Comparison of ENCODE assay signal across 17 cellular contexts in the genomic region with DNA sequence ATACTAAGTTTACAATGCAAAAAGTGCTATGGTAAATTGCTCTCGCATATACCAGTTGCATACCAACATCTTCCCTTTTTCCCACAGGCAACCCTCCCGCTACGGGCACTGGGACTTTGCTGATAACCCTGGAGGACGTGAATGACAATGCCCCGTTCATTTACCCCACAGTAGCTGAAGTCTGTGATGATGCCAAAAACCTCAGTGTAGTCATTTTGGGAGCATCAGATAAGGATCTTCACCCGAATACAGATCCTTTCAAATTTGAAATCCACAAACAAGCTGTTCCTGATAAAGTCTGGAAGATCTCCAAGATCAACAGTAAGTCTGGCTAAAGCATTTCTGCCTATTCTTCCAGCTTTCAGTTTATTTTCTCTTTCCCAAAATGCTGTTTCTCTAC. TPM values are rescaled to one million over a fixed set of nuclear protein-coding genes. Genes with fewer than 3 reads are reported as not detected.
DNase-seq lines count a peak whose midpoint lies in the region; ATAC-seq and TF ChIP-seq lines count a peak whose summit lies in the region.
"Had no signal": no experiment of that assay in that cellular context is flagged by ENCODE, and none has a peak within 500 bp of the region (broad histone marks: within the 10 kb centered on the region; RNA-seq: fewer than 3 reads in every experiment).

No MANE protein-coding gene starts in this region.

- no peak for ATAC-seq in PC-3
- ATAC-seq: activated T-helper 17 cell treated with anti-CD3 and anti-CD28 coated beads, Interleukin-2, amount 50 U/mL, for 72 hours; left colon; stimulated activated effector memory CD8-positive, alpha-beta T cell treated with anti-CD3 and anti-CD28 coated beads, Interleukin-12 subunit alpha, Interleukin-12 subunit beta, amount 100 ng/mL, for 72 hours had no signal

- H3K4me3 ChIP-seq in AG10803 (ENCODE audit: low read length) (no peak overlapping the region), PC-3 (ENCODE audit: low read length) (no peak overlapping the region), fibroblast of mammary gland (ENCODE audit: control insufficient read depth, low read depth, low read length) (no peak overlapping the region), neural progenitor cell (no peak overlapping the region), prostate gland (no peak overlapping the region)

- peak overlapping the region; percentile 47 for H3K27ac Mint-ChIP-seq in neural progenitor cell
- H3K27ac Mint-ChIP-seq in immature natural killer cell, result no peak overlapping the region
- H3K27ac Mint-ChIP-seq: activated CD4-positive, alpha-beta T cell treated with anti-CD3 and anti-CD28 coated beads, Interleukin-2, amount 10 ng/mL, durations not matched to agents 7 days and 5 days; activated T-helper 17 cell treated with anti-CD3 and anti-CD28 coated beads, Interleukin-2, amount 50 U/mL, for 72 hours; CD4-positive, CD25-positive, alpha-beta regulatory T cell; stimulated activated effector memory CD8-positive, alpha-beta T cell treated with anti-CD3 and anti-CD28 coated beads, Interleukin-12 subunit alpha, Interleukin-12 subunit beta, amount 100 ng/mL, for 72 hours; T-helper 1 cell treated with Interleukin-12 subunit alpha and Interleukin-12 subunit beta and Interleukin-4 antibody, amounts not matched to agents 30 μg/mL and 1 μg/mL, for 36 hours had no signal

- H3F3A ChIP-seq in PC-3 (ENCODE audit: low read length, unreplicated experiment), result no peaks in the 10 kb centered on the region
- no peaks in the 10 kb centered on the region for H3F3A ChIP-seq in neural progenitor cell (ENCODE audit: low read depth)

- no peak overlapping the region for H3K4me3 Mint-ChIP-seq in neural progenitor cell
- H3K4me3 Mint-ChIP-seq in immature natural killer cell, result no peak overlapping the region
- H3K4me3 Mint-ChIP-seq: activated CD4-positive, alpha-beta T cell treated with anti-CD3 and anti-CD28 coated beads, Interleukin-2, amount 10 ng/mL, durations not matched to agents 7 days and 5 days; activated T-helper 17 cell treated with anti-CD3 and anti-CD28 coated beads, Interleukin-2, amount 50 U/mL, for 72 hours; CD4-positive, CD25-positive, alpha-beta regulatory T cell; stimulated activated effector memory CD8-positive, alpha-beta T cell treated with anti-CD3 and anti-CD28 coated beads, Interleukin-12 subunit alpha, Interleukin-12 subunit beta, amount 100 ng/mL, for 72 hours; T-helper 1 cell treated with Interleukin-12 subunit alpha and Interleukin-12 subunit beta and Interleukin-4 antibody, amounts not matched to agents 30 μg/mL and 1 μg/mL, for 36 hours had no signal

- peaks cover 7% of the 10 kb centered on the region for H3K27me3 Mint-ChIP-seq in neural progenitor cell (ENCODE audit: insufficient read depth, low read depth)
- H3K27me3 Mint-ChIP-seq in immature natural killer cell (ENCODE audit: low read depth in 3 of 3), result peaks cover 0 to 5% (median 4%) of the 10 kb centered on the region in 3 donors

- CTCF ChIA-PET in PC-3 (lab: Charles Lee), result no interaction called here

- POLR2A ChIA-PET in PC-3 (lab: Charles Lee; ENCODE audit: unreplicated experiment), result no interaction called here

- H2AFZ ChIP-seq in PC-3 (ENCODE audit: low read length), result no peak overlapping the region
- H2AFZ ChIP-seq in neural progenitor cell (replicated peaks), result no peak overlapping the region

- H3K27me3 ChIP-seq in PC-3 (ENCODE audit: low read length) (peaks cover 18% of the 10 kb centered on the region; the same call in 1 of the 2 replicates), neural progenitor cell (no peaks in the 10 kb centered on the region), prostate gland (replicated peaks; ENCODE audit: insufficient read depth) (no peaks in the 10 kb centered on the region)

- intact Hi-C loops in PC-3 (cut with micrococcal nuclease), result no loop called here
- intact Hi-C loops in prostate gland (cut with DNase I), result no loop called here

- 10% methylated on average over 6 of the region's 6 CpGs for WGBS in prostate gland

- H3K4me2 ChIP-seq in PC-3 (ENCODE audit: low read length) (peak overlapping the region; percentile 41), neural progenitor cell (no peak overlapping the region)

- no peaks in the 10 kb centered on the region for H3K79me2 ChIP-seq in PC-3 (ENCODE audit: low read length)
- no peaks in the 10 kb centered on the region for H3K79me2 ChIP-seq in neural progenitor cell (ENCODE audit: low read depth)

- H3K4me1 ChIP-seq in PC-3 (ENCODE audit: insufficient read depth, low read length) (0 out of 2 replicates have a peak, but pooled peaks cover 6% of the 10 kb centered on the region), neural progenitor cell (peaks cover 9% of the 10 kb centered on the region), prostate gland (replicated peaks) (no peaks in the 10 kb centered on the region)

- H3K36me3 ChIP-seq in PC-3 (ENCODE audit: low read depth, low read length) (no peaks in the 10 kb centered on the region), neural progenitor cell (no peaks in the 10 kb centered on the region), prostate gland (no peaks in the 10 kb centered on the region)
- H3K36me3 ChIP-seq: neutrophil had no signal

- H3K9me2 ChIP-seq in PC-3 (replicated peaks; ENCODE audit: low read length), result no peaks in the 10 kb centered on the region

- BruUV-seq in PC-3 (replicated peaks; lab: Mats Ljungman, UMichigan), result no TSS peak

- H3K9ac ChIP-seq in PC-3 (ENCODE audit: low read length) (no peak overlapping the region), neural progenitor cell (no peak overlapping the region)

- TF ChIP-seq CTCF in AG10803 (conservative IDR thresholded peaks at IDR 0.05; ENCODE audit: low read length) (no peak), PC-3 (conservative IDR thresholded peaks at IDR 0.05; ENCODE audit: low read depth, low read length) (no peak), fibroblast of mammary gland (conservative IDR thresholded peaks at IDR 0.05; ENCODE audit: control insufficient read depth, insufficient read depth, low read depth, low read length) (no peak), neural progenitor cell (IDR thresholded peaks at IDR 0.05) (no peak), prostate gland (IDR thresholded peaks at IDR 0.05) (no peak)

- H3K9me3 ChIP-seq in PC-3 (ENCODE audit: low read length) (no peaks in the 10 kb centered on the region), neural progenitor cell (ENCODE audit: low read depth) (no peaks in the 10 kb centered on the region), prostate gland (no peaks in the 10 kb centered on the region)
- H3K9me3 ChIP-seq: neutrophil had no signal

- peak; percentile 51 for DNase-seq in AG10803 (ENCODE audit: low read depth)
- peak; percentile 25 for DNase-seq in PC-3
- DNase-seq in fibroblast of mammary gland (ENCODE audit: low read depth), result peak; percentile 26
- DNase-seq in neural progenitor cell (ENCODE audit: low spot score), result no peak
- DNase-seq in GOT3 (lab: John Stamatoyannopoulos, UW), result no peak
- DNase-seq in stimulated activated CD4-positive, alpha-beta T cell treated with anti-CD3 and anti-CD28 coated beads, Interleukin-4, amount 100 ng/mL, for 24 hours, result no peak
- no peak for DNase-seq in prostate gland (ENCODE audit: low spot score)
- DNase-seq in immature natural killer cell, result no peak
- DNase-seq: activated CD4-positive, alpha-beta T cell treated with anti-CD3 and anti-CD28 coated beads, Interleukin-2, amount 10 ng/mL, durations not matched to agents 7 days and 5 days; caudate nucleus; CD4-positive, CD25-positive, alpha-beta regulatory T cell; Kasumi-1; left colon had no signal

- H3K36me3 Mint-ChIP-seq in neural progenitor cell, result no peaks in the 10 kb centered on the region
- H3K36me3 Mint-ChIP-seq in immature natural killer cell, result no peaks in the 10 kb centered on the region
- H3K36me3 Mint-ChIP-seq: CD4-positive, CD25-positive, alpha-beta regulatory T cell; stimulated activated effector memory CD8-positive, alpha-beta T cell treated with anti-CD3 and anti-CD28 coated beads, Interleukin-12 subunit alpha, Interleukin-12 subunit beta, amount 100 ng/mL, for 72 hours had no signal

- H3K4me1 Mint-ChIP-seq in neural progenitor cell (peaks cover 15% of the 10 kb centered on the region), immature natural killer cell (no peaks in the 10 kb centered on the region)
- H3K4me1 Mint-ChIP-seq: activated CD4-positive, alpha-beta T cell treated with anti-CD3 and anti-CD28 coated beads, Interleukin-2, amount 10 ng/mL, durations not matched to agents 7 days and 5 days; activated T-helper 17 cell treated with anti-CD3 and anti-CD28 coated beads, Interleukin-2, amount 50 U/mL, for 72 hours; CD4-positive, CD25-positive, alpha-beta regulatory T cell; stimulated activated effector memory CD8-positive, alpha-beta T cell treated with anti-CD3 and anti-CD28 coated beads, Interleukin-12 subunit alpha, Interleukin-12 subunit beta, amount 100 ng/mL, for 72 hours had no signal

- H3K27ac ChIP-seq in PC-3 (ENCODE audit: low read length) (no peak overlapping the region), neural progenitor cell (no peak overlapping the region), prostate gland (no peak overlapping the region)
- H3K27ac ChIP-seq: neutrophil had no signal

- H4K20me1 ChIP-seq in PC-3 (ENCODE audit: low read length) (no peaks in the 10 kb centered on the region), neural progenitor cell (ENCODE audit: low read depth) (no peaks in the 10 kb centered on the region)

- H3K9me3 Mint-ChIP-seq in neural progenitor cell, result no peaks in the 10 kb centered on the region
- H3K9me3 Mint-ChIP-seq in immature natural killer cell, result no peaks in the 10 kb centered on the region
- H3K9me3 Mint-ChIP-seq: activated CD4-positive, alpha-beta T cell treated with anti-CD3 and anti-CD28 coated beads, Interleukin-2, amount 10 ng/mL, durations not matched to agents 7 days and 5 days; activated T-helper 17 cell treated with anti-CD3 and anti-CD28 coated beads, Interleukin-2, amount 50 U/mL, for 72 hours; stimulated activated effector memory CD8-positive, alpha-beta T cell treated with anti-CD3 and anti-CD28 coated beads, Interleukin-12 subunit alpha, Interleukin-12 subunit beta, amount 100 ng/mL, for 72 hours; T-helper 1 cell treated with Interleukin-12 subunit alpha and Interleukin-12 subunit beta and Interleukin-4 antibody, amounts not matched to agents 30 μg/mL and 1 μg/mL, for 36 hours had no signal

- TF ChIP-seq POLR2A in prostate gland (IDR thresholded peaks at IDR 0.05), result no peak

RNA-seq across cellular contexts. Expression of a gene that starts 27.9 kb away (rescaled TPM):
- total RNA-seq in PC-3 (2014; rRNA removed) (141 and 167 TPM in 2 replicates), neural progenitor cell (ENCODE audit: low replicate concordance) (36.6 and 87.6 TPM in 2 replicates), prostate gland (10 to 100 TPM; 17.4 to 18.7 TPM)
- 10 to 100 TPM; 32.2 to 43.2 (median 35.6) TPM for polyA plus RNA-seq in immature natural killer cell

Comparison
In these comparisons a context has a peak if more than half of its experiments do, and no peak if none do; other contexts are left out.
1. DNase-seq: peak in AG10803 (single experiment), PC-3 (single experiment) and fibroblast of mammary gland (single experiment); none in neural progenitor cell (single experiment), GOT3 (single experiment), stimulated activated CD4-positive, alpha-beta T cell treated with anti-CD3 and anti-CD28 coated beads, Interleukin-4, amount 100 ng/mL, for 24 hours (single experiment), prostate gland (single experiment) and immature natural killer cell (0 of 3).